ENCODE assay signal across 8 cellular contexts in the genomic region with DNA sequence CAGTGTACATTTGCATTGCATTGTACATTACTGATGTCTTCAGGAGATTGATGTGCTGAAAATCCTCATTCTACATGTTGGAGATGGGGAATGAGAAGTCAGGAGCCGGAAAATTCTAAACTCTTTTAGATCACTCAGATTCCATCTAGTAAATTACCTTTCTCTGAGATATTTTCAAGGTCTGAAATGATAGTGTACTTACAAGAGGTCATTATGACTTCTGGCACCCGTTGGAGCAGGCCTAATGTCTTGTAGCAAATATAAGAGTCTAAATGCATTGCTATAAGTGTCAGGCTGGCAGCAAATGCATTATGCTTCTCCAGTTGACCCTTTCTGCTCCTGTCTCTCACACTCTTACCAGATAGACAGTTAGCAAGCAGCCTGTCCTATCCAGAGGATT.
"Had no signal": no experiment of that assay in that cellular context is flagged by ENCODE, and none has a peak within 500 bp of the region (broad histone marks: within the 10 kb centered on the region; RNA-seq: fewer than 3 reads in every experiment).

No MANE protein-coding gene starts in this region.

- H2AFZ ChIP-seq: GM23248 had no signal

- FAIRE-seq: H54, HTR-8/SVneo, K562 had no signal

- H3K27ac ChIP-seq: GM23248 had no signal

- H3K4me3 ChIP-seq: GM23248, K562 had no signal

- H3K9ac ChIP-seq: GM23248 had no signal

- DNase-seq: GM23248, GOT3, H9, HCEC 1CT, IMR-90 had no signal
